ENCODE assay signal across 20 cellular contexts in the genomic region with DNA sequence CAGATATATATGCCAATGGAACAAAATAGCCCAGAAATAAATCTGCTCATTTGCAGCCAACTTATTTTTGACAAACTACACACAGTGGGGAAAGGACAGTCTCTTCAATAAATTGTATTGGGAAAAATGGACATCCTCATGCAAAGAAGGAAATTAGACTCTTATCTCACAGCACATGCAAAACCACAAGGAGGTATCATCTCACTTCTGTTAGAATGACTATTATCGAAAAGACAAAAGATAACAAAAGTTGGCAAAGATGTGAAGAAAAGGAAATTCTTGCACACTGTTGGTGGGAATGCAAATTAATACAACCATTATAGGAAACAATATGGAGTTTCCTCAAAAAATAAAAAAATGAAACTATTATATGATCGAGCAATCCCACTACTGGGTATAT.
"Had no signal": no experiment of that assay in that cellular context is flagged by ENCODE, and none has a peak within 500 bp of the region (broad histone marks: within the 10 kb centered on the region; RNA-seq: fewer than 3 reads in every experiment).

No MANE protein-coding gene starts in this region.

- H3K27me3 ChIP-seq: Peyer's patch, SJCRH30 had no signal

- DNase-seq: MM.1S, NCI-H1092 treated with DMSO at 0.1 percent for 48 hours, NCI-H1436, NCI-H187, NCI-H2029, NCI-H2081 treated with DMSO at 0.1 percent for 48 hours, NCI-H2171, NCI-H226, NCI-H446, NCI-H510A, NCI-H524 treated with DMSO at 0.1 percent for 48 hours, NCI-H69, NCI-H774, PC-3, Peyer's patch, SHP77 treated with DMSO at 0.1 percent for 48 hours, SJCRH30 had no signal

- H3K4me1 ChIP-seq: Peyer's patch had no signal

- ATAC-seq: PC-3, Right ventricle myocardium inferior had no signal

- H3K36me3 ChIP-seq: Peyer's patch, SJCRH30 had no signal

- H3K4me3 ChIP-seq: Peyer's patch, SJCRH30 had no signal

- H3K9me3 ChIP-seq: Peyer's patch, SJCRH30 had no signal

- H3K27ac ChIP-seq: HL-60, KMS-11, Peyer's patch, SJCRH30 had no signal
